Comparison of ENCODE assay signal across 1 cellular context in genomic region chr7:8594115-8594514, GRCh38.
TF ChIP-seq lines count a peak whose summit lies in the region.

No MANE protein-coding gene starts in this region.

TF ChIP-seq in HepG2, 621 proteins besides CTCF, POLR2A, EP300 and RAD21 (continues in another document):
- no peak for TF ChIP-seq ZNF784 (CRISPR knock-in tag; IDR thresholded peaks at IDR 0.05; ENCODE audit: borderline replicate concordance)
- no peak for TF ChIP-seq SOX13 (IDR thresholded peaks at IDR 0.05)
- TF ChIP-seq SOX13 (CRISPR knock-in tag; conservative IDR thresholded peaks at IDR 0.05 in 1 of 2, IDR thresholded peaks at IDR 0.05 in 1 of 2) = peak in 1 of 2 experiments; percentile 14; a peak in 1 of 4 replicates
- TF ChIP-seq ARID5B (CRISPR knock-in tag; IDR thresholded peaks at IDR 0.05) = peak; percentile 63
- no peak for TF ChIP-seq ZNF687 (CRISPR knock-in tag; IDR thresholded peaks at IDR 0.05)
- peak; percentile 80 for TF ChIP-seq TFAP4 (IDR thresholded peaks at IDR 0.05; ENCODE audit: borderline replicate concordance, low read depth)
- no peak for TF ChIP-seq NFE2L1 (CRISPR knock-in tag; IDR thresholded peaks at IDR 0.05; ENCODE audit: borderline replicate concordance)
- TF ChIP-seq DBP (CRISPR knock-in tag; IDR thresholded peaks at IDR 0.05; ENCODE audit: not compliant biosample characterization) = no peak
- peak; percentile 69 for TF ChIP-seq TCF7 (IDR thresholded peaks at IDR 0.05; ENCODE audit: low read depth)
- 0 out of 2 replicates have a peak, but pooled peaks have one; percentile 48 for TF ChIP-seq TBX3 (IDR thresholded peaks at IDR 0.05; ENCODE audit: borderline replicate concordance)
- no peak for TF ChIP-seq GABPA (IDR thresholded peaks at IDR 0.05; ENCODE audit: low read depth, low read length)
- TF ChIP-seq GABPA (CRISPR knock-in tag; IDR thresholded peaks at IDR 0.05; ENCODE audit: low read depth) = 0 out of 2 replicates have a peak, but pooled peaks have one; percentile 11
- TF ChIP-seq NCOA2 (CRISPR knock-in tag; IDR thresholded peaks at IDR 0.05) = 0 out of 2 replicates have a peak, but pooled peaks have one; percentile 25
- peak; percentile 86 for TF ChIP-seq ELF3 (CRISPR knock-in tag; IDR thresholded peaks at IDR 0.05)
- no peak for TF ChIP-seq FOXA1 (IDR thresholded peaks at IDR 0.05)
- TF ChIP-seq FOXA1 (CRISPR knock-in tag; IDR thresholded peaks at IDR 0.05) = peak; percentile 43; the same call in 1 of the 2 replicates
- TF ChIP-seq ATF4 (CRISPR knock-in tag; IDR thresholded peaks at IDR 0.05) = peak in 1 of 2 experiments; percentile 57; a peak in 1 of 4 replicates
- TF ChIP-seq FOXP4 (CRISPR knock-in tag; IDR thresholded peaks at IDR 0.05) = 0 out of 2 replicates have a peak, but pooled peaks have one; percentile 35
- TF ChIP-seq SKI (IDR thresholded peaks at IDR 0.05; ENCODE audit: partially characterized antibody) = no peak
- TF ChIP-seq ZNF557 (CRISPR knock-in tag; IDR thresholded peaks at IDR 0.05) = no peak
- peak; percentile 27; the same call in 1 of the 2 replicates for TF ChIP-seq NFIC (IDR thresholded peaks at IDR 0.05; ENCODE audit: low read length)
- peak; percentile 78 for TF ChIP-seq FOXA3 (CRISPR knock-in tag; IDR thresholded peaks at IDR 0.05)
- peak; percentile 80 for TF ChIP-seq BCL6 (CRISPR knock-in tag; IDR thresholded peaks at IDR 0.05)
- TF ChIP-seq ZNF260 (CRISPR knock-in tag; IDR thresholded peaks at IDR 0.05; ENCODE audit: borderline replicate concordance, low read depth) = no peak
- peak; percentile 27; the same call in 1 of the 2 replicates for TF ChIP-seq HMG20A (CRISPR knock-in tag; IDR thresholded peaks at IDR 0.05; ENCODE audit: borderline replicate concordance)
- TF ChIP-seq CREBL2 (CRISPR knock-in tag; IDR thresholded peaks at IDR 0.05; ENCODE audit: borderline replicate concordance) = no peak
- TF ChIP-seq ATM (IDR thresholded peaks at IDR 0.05; ENCODE audit: borderline replicate concordance) = no peak
- no peak for TF ChIP-seq MBNL3 (CRISPR knock-in tag; conservative IDR thresholded peaks at IDR 0.05)
- TF ChIP-seq WIZ (CRISPR knock-in tag; IDR thresholded peaks at IDR 0.05) = no peak
- TF ChIP-seq ZNF616 (CRISPR knock-in tag; IDR thresholded peaks at IDR 0.05; ENCODE audit: low read depth) = no peak
- no peak for TF ChIP-seq NONO (IDR thresholded peaks at IDR 0.05)
- no peak for TF ChIP-seq NONO (CRISPR knock-in tag; conservative IDR thresholded peaks at IDR 0.05)
- no peak for TF ChIP-seq RXRA (CRISPR knock-in tag; IDR thresholded peaks at IDR 0.05)
- peak; percentile 38; the same call in 1 of the 2 replicates for TF ChIP-seq SOX5 (CRISPR knock-in tag; IDR thresholded peaks at IDR 0.05; ENCODE audit: borderline replicate concordance)
- TF ChIP-seq U2AF1 (optimal IDR thresholded peaks at IDR 0.05; ENCODE audit: low read depth, low read length) = no peak
- peak; percentile 17; the same call in 1 of the 2 replicates for TF ChIP-seq FOXP1 (IDR thresholded peaks at IDR 0.05)
- TF ChIP-seq FOXP1 (CRISPR knock-in tag; IDR thresholded peaks at IDR 0.05) = peak; percentile 74
- no peak for TF ChIP-seq ISL2 (CRISPR knock-in tag; IDR thresholded peaks at IDR 0.05)
- no peak for TF ChIP-seq ZNF367 (CRISPR knock-in tag; IDR thresholded peaks at IDR 0.05; ENCODE audit: borderline replicate concordance)
- no peak for TF ChIP-seq ZNF800 (CRISPR knock-in tag; IDR thresholded peaks at IDR 0.05)
- TF ChIP-seq CAMTA2 (CRISPR knock-in tag; IDR thresholded peaks at IDR 0.05; ENCODE audit: borderline replicate concordance) = no peak
- TF ChIP-seq ATF2 (CRISPR knock-in tag; IDR thresholded peaks at IDR 0.05) = no peak
- no peak for TF ChIP-seq ZSCAN12 (CRISPR knock-in tag; IDR thresholded peaks at IDR 0.05)
- no peak for TF ChIP-seq ZBTB43 (CRISPR knock-in tag; conservative IDR thresholded peaks at IDR 0.05)
- peak; percentile 14; the same call in 1 of the 2 replicates for TF ChIP-seq SAP130 (CRISPR knock-in tag; IDR thresholded peaks at IDR 0.05; ENCODE audit: low read depth)
- TF ChIP-seq FOXK1 (CRISPR knock-in tag; IDR thresholded peaks at IDR 0.05; ENCODE audit: borderline replicate concordance, low read depth) = no peak
- no peak for TF ChIP-seq ZEB1 (IDR thresholded peaks at IDR 0.05; ENCODE audit: insufficient replicate concordance, low read depth)
